19 cellular contexts compared by ENCODE assay signal in genomic region chrX:108070891-108071290, GRCh38. TPM values are rescaled to one million over a fixed set of nuclear protein-coding genes. Genes with fewer than 3 reads are reported as not detected.
DNase-seq lines count a peak whose midpoint lies in the region; ATAC-seq, FAIRE-seq and TF ChIP-seq lines count a peak whose summit lies in the region.
"Had no signal": no experiment of that assay in that cellular context is flagged by ENCODE, and none has a peak within 500 bp of the region (broad histone marks: within the 10 kb centered on the region; RNA-seq: fewer than 3 reads in every experiment).

No MANE protein-coding gene starts in this region.

- ATAC-seq in HG02588 (IDR thresholded peaks at IDR 0.05; ENCODE audit: unreplicated experiment): no peak
- ATAC-seq in GM21423 (IDR thresholded peaks at IDR 0.05; ENCODE audit: unreplicated experiment): no peak

- H3K4me1 ChIP-seq in astrocyte (ENCODE audit: insufficient read depth, low read length) (peaks cover 16% of the 10 kb centered on the region), esophagus squamous epithelium (peaks cover 0 to 11% (median 0%) of the 10 kb centered on the region in 3 donors)

- H3K9me3 ChIP-seq in astrocyte (ENCODE audit: insufficient read depth, low read depth, low read length): no peaks in the 10 kb centered on the region
- H3K9me3 ChIP-seq in esophagus squamous epithelium: no peaks in the 10 kb centered on the region

- no peaks in the 10 kb centered on the region for H3K36me3 Mint-ChIP-seq in astrocyte (ENCODE audit: low read depth, unreplicated experiment)

- H3K4me3 ChIP-seq in AG10803 (ENCODE audit: low read length): no peak overlapping the region
- no peak overlapping the region for H3K4me3 ChIP-seq in HFF-Myc (replicated peaks; ENCODE audit: low read depth, low read length)
- no peak overlapping the region for H3K4me3 ChIP-seq in astrocyte (ENCODE audit: insufficient read depth, low read depth, low read length)
- no peak overlapping the region for H3K4me3 ChIP-seq in esophagus squamous epithelium

- no peak overlapping the region for H3K9ac ChIP-seq in astrocyte (ENCODE audit: low read length)

- no peak overlapping the region for H3K27ac Mint-ChIP-seq in astrocyte (ENCODE audit: unreplicated experiment)
- H3K27ac Mint-ChIP-seq: H9, IgD-negative memory B cell had no signal

- intact Hi-C loops in esophagus squamous epithelium (cut with DNase I): no loop called here

- no peak overlapping the region for H3K4me3 Mint-ChIP-seq in astrocyte (ENCODE audit: unreplicated experiment)
- H3K4me3 Mint-ChIP-seq: B cell, H9, IgD-negative memory B cell had no signal

- H3K9me3 Mint-ChIP-seq in astrocyte (ENCODE audit: unreplicated experiment): no peaks in the 10 kb centered on the region
- H3K9me3 Mint-ChIP-seq: H9, IgD-negative memory B cell had no signal

- H3K79me2 ChIP-seq in astrocyte (ENCODE audit: insufficient read depth, low read length): no peaks in the 10 kb centered on the region

- H2AFZ ChIP-seq in astrocyte (ENCODE audit: low read depth, low read length): no peak overlapping the region

- no peak for TF ChIP-seq POLR2A in esophagus squamous epithelium (IDR thresholded peaks at IDR 0.05)

- no peaks in the 10 kb centered on the region for H3K27me3 Mint-ChIP-seq in astrocyte (ENCODE audit: low read depth, unreplicated experiment)
- H3K27me3 Mint-ChIP-seq: B cell had no signal

- peaks cover 8% of the 10 kb centered on the region for H3K4me1 Mint-ChIP-seq in astrocyte (ENCODE audit: low read depth, unreplicated experiment)

- no peak overlapping the region for H3K4me2 ChIP-seq in astrocyte (ENCODE audit: low read length)

- no peaks in the 10 kb centered on the region for H4K20me1 ChIP-seq in astrocyte (ENCODE audit: insufficient read depth, low read length)

- H3K27ac ChIP-seq in astrocyte (ENCODE audit: low read depth, low read length) (no peak overlapping the region), esophagus squamous epithelium (no peak overlapping the region)

- FAIRE-seq in astrocyte (lab: Jason Lieb, UNC): no peak

- H3K36me3 ChIP-seq in astrocyte (ENCODE audit: insufficient read depth, low read length) (no peaks in the 10 kb centered on the region), esophagus squamous epithelium (no peaks in the 10 kb centered on the region)

- TF ChIP-seq CTCF in AG10803 (conservative IDR thresholded peaks at IDR 0.05; ENCODE audit: low read length) (no peak), HFF-Myc (IDR thresholded peaks at IDR 0.05; ENCODE audit: low read depth, low read length, missing control alignments) (no peak), astrocyte (IDR thresholded peaks at IDR 0.05; ENCODE audit: insufficient read depth, low read depth, low read length) (no peak), esophagus squamous epithelium (IDR thresholded peaks at IDR 0.05) (no peak)

- WGBS in esophagus squamous epithelium, 2 donors: 32 to 39% methylated on average over 4 of the region's 4 CpGs

- H3K27me3 ChIP-seq in astrocyte (ENCODE audit: insufficient read depth, low read length): peaks cover 4% of the 10 kb centered on the region
- no peaks in the 10 kb centered on the region for H3K27me3 ChIP-seq in esophagus squamous epithelium

- peak; percentile 27 for DNase-seq in AG10803 (ENCODE audit: low read depth)
- DNase-seq in HFF-Myc (ENCODE audit: extremely low read depth, low read depth): peak; percentile 2
- DNase-seq in astrocyte (ENCODE audit: low read depth): peak; percentile 74
- DNase-seq in glomerular visceral epithelial cell (ENCODE audit: extremely low spot score): peak; percentile 67
- no peak for DNase-seq in esophagus squamous epithelium (lab: John Stamatoyannopoulos, UW)
- no peak for DNase-seq in NAMALWA (ENCODE audit: low spot score)
- DNase-seq: activated naive CD4-positive, alpha-beta T cell treated with Interleukin-2 at 50 U/mL for 16 hours; DND-41; foreskin melanocyte; H9; NCI-H1436; NCI-H510A; posterior cingulate gyrus; stimulated activated CD4-positive, alpha-beta T cell treated with anti-CD3 and anti-CD28 coated beads, Interleukin-1b, Interleukin-23, amount 100 ng/mL, for 48 hours had no signal

RNA-seq across cellular contexts. Expression of gene PSMD10, which starts 20.5 kb away (rescaled TPM):
- total RNA-seq in astrocyte (47.3 and 49.6 TPM in 2 replicates), esophagus squamous epithelium (10 to 100 TPM; 37.1 to 50.4 (median 41.9) TPM)

RNA-seq across cellular contexts. Expression of gene ATG4A, which starts 20.7 kb away (rescaled TPM):
- total RNA-seq in astrocyte (10.7 and 11.5 TPM in 2 replicates), esophagus squamous epithelium (10 to 100 TPM in 2 of 4 donors, 1 to 10 TPM in 2; 5.9 to 18.0 (median 11.8) TPM)

RNA-seq across cellular contexts. Expression of gene VSIG1, which starts 26.0 kb away (rescaled TPM):
- total RNA-seq in astrocyte: not detected in 2 replicates
- total RNA-seq in esophagus squamous epithelium: under 1 TPM in 2 of 4 donors, not detected in 2; 0.19 to 0.35 TPM
- total RNA-seq: chondrocyte had no signal

Comparison
In these comparisons a context has a peak if more than half of its experiments do, and no peak if none do; other contexts are left out.
1. DNase-seq: peak in AG10803 (single experiment), HFF-Myc (single experiment), astrocyte (single experiment) and glomerular visceral epithelial cell (single experiment); none in esophagus squamous epithelium (single experiment) and NAMALWA (single experiment).